ENCODE assay signal across 16 cellular contexts in genomic region chr17:22692066-22692800, GRCh38.
"Had no signal": no experiment of that assay in that cellular context is flagged by ENCODE, and none has a peak within 500 bp of the region (broad histone marks: within the 10 kb centered on the region; RNA-seq: fewer than 3 reads in every experiment).

No MANE protein-coding gene starts in this region.

- H3K27ac ChIP-seq: epithelial cell of prostate, esophagus squamous epithelium, gastroesophageal sphincter had no signal

- H3K36me3 ChIP-seq: esophagus squamous epithelium, gastroesophageal sphincter had no signal

- H3K4me1 Mint-ChIP-seq: memory B cell, naive B cell, nephron had no signal

- H3K36me3 Mint-ChIP-seq: memory B cell, naive B cell, type B pancreatic cell had no signal

- DNase-seq: effector memory CD8-positive, alpha-beta T cell; esophagus squamous epithelium; foreskin fibroblast; glutamatergic neuron; islet precursor cell; naive B cell; small intestine; stimulated activated CD4-positive, alpha-beta T cell treated with anti-CD3 and anti-CD28 coated beads, Interleukin-2, amount 100 ng/mL, for 48 hours; stimulated activated naive CD4-positive, alpha-beta T cell treated with Interleukin-2 at 50 U/mL for 16 hours had no signal

- H3K27me3 Mint-ChIP-seq: dendritic cell treated with granulocyte-macrophage colony-stimulating factor and Interleukin-4, amounts not matched to agents 40 ng/mL and 50 ng/mL, for 4 days; effector memory CD8-positive, alpha-beta T cell; memory B cell; naive B cell; type B pancreatic cell had no signal

- ATAC-seq: effector memory CD8-positive, alpha-beta T cell; gastroesophageal sphincter; left lobe of liver had no signal

- H3K27me3 ChIP-seq: esophagus squamous epithelium, gastroesophageal sphincter had no signal

- H3K27ac Mint-ChIP-seq: dendritic cell treated with granulocyte-macrophage colony-stimulating factor and Interleukin-4, amounts not matched to agents 40 ng/mL and 50 ng/mL, for 4 days; effector memory CD8-positive, alpha-beta T cell; memory B cell; naive B cell; nephron; type B pancreatic cell had no signal

- H3K4me1 ChIP-seq: esophagus squamous epithelium, gastroesophageal sphincter had no signal

- H3K4me3 Mint-ChIP-seq: dendritic cell treated with granulocyte-macrophage colony-stimulating factor and Interleukin-4, amounts not matched to agents 40 ng/mL and 50 ng/mL, for 4 days; effector memory CD8-positive, alpha-beta T cell; memory B cell; naive B cell; nephron; type B pancreatic cell had no signal

- H3K4me3 ChIP-seq: esophagus squamous epithelium, gastroesophageal sphincter had no signal
